In the genomic region with DNA sequence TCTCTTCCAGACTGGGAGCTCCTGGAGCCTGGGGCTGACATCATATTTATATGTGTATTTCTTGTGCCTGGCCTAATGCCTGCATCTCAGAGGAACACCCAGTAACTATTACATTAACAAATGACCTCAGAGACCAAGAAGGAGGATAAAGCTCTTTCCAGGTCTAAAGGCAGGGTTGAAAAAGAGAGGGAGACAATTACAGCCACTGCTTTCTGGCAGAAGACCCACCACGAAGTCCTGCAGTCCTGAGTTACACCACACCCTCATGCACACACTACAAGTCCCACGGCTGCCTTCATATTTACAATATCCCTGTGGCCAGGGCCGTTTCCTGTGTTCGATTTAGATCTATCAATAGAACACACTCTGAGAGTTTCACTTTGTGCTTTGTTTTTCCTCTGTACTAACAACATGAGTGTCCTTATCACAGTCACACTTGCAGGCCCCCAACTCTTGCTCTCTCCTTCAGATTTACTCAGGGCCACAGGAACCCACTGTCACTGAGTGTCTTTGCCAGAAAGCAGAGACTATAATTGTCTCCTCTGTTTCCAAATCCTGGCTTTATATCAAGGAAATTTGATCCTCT, we compare ENCODE assay signal across 8 cellular contexts.
DNase-seq lines count a peak whose midpoint lies in the region; ATAC-seq lines count a peak whose summit lies in the region.

No MANE protein-coding gene starts in this region.

- peak; percentile 83 for ATAC-seq in HG02852 (IDR thresholded peaks at IDR 0.05; ENCODE audit: unreplicated experiment)
- no peak for ATAC-seq in effector memory CD8-positive, alpha-beta T cell (replicated peaks)

- H3K4me1 Mint-ChIP-seq in effector memory CD8-positive, alpha-beta T cell (ENCODE audit: low read depth in 2 of 2) = peaks cover 6 to 8% of the 10 kb centered on the region in 2 donors

- no peaks in the 10 kb centered on the region for H3K9me3 Mint-ChIP-seq in effector memory CD8-positive, alpha-beta T cell

- H3K36me3 Mint-ChIP-seq in effector memory CD8-positive, alpha-beta T cell (ENCODE audit: insufficient read depth) = no peaks in the 10 kb centered on the region

- peak overlapping the region; percentile 9 to 29 for H3K4me3 Mint-ChIP-seq in effector memory CD8-positive, alpha-beta T cell

- H3K27me3 Mint-ChIP-seq in effector memory CD8-positive, alpha-beta T cell = peaks cover 0 to 5% of the 10 kb centered on the region in 2 donors

- peak overlapping the region in 1 of 2 donors; percentile 33 for H3K27ac Mint-ChIP-seq in effector memory CD8-positive, alpha-beta T cell

- DNase-seq in NCI-H2171 treated with DMSO at 0.1 percent for 48 hours (lab: John Stamatoyannopoulos, UW) = peak; percentile 69
- no peak for DNase-seq in NCI-H2171 (lab: John Stamatoyannopoulos, UW)
- DNase-seq in NCI-H510A (lab: John Stamatoyannopoulos, UW) = peak; percentile 1
- DNase-seq in effector memory CD8-positive, alpha-beta T cell = no peak
- DNase-seq in stimulated activated naive CD4-positive, alpha-beta T cell treated with Interleukin-2 at 50 U/mL for 16 hours (lab: John Stamatoyannopoulos, UW) = peak; percentile 6
- DNase-seq in AG20443 (ENCODE audit: low spot score) = no peak
- DNase-seq in cerebellum (ENCODE audit: low spot score) = no peak

Comparison
In these comparisons a context has a peak if more than half of its experiments do, and no peak if none do; other contexts are left out.
1. DNase-seq: peak in NCI-H2171 treated with DMSO at 0.1 percent for 48 hours (single experiment), NCI-H510A (single experiment) and stimulated activated naive CD4-positive, alpha-beta T cell treated with Interleukin-2 at 50 U/mL for 16 hours (single experiment); none in NCI-H2171 (single experiment), effector memory CD8-positive, alpha-beta T cell (0 of 3), AG20443 (single experiment) and cerebellum (single experiment).